8 cellular contexts compared by ENCODE assay signal in genomic region chr18:63237911-63238710, GRCh38.
DNase-seq lines count a peak whose midpoint lies in the region; ATAC-seq lines count a peak whose summit lies in the region.

No MANE protein-coding gene starts in this region.

- H4K20me1 ChIP-seq in Karpas-422 (ENCODE audit: insufficient read depth, low read depth, low read length): no peaks in the 10 kb centered on the region

- peaks cover 92% of the 10 kb centered on the region for H3K79me2 ChIP-seq in Karpas-422 (ENCODE audit: low read length)

- ATAC-seq in stimulated activated effector memory CD8-positive, alpha-beta T cell treated with anti-CD3 and anti-CD28 coated beads, Interleukin-12 subunit alpha, Interleukin-12 subunit beta, amount 100 ng/mL, for 72 hours: no peak
- no peak for ATAC-seq in stimulated activated naive CD8-positive, alpha-beta T cell treated with anti-CD3 and anti-CD28 coated beads, Interleukin-15, amount 100 ng/mL, for 72 hours

- in situ Hi-C loops in T47D (cut with HindIII; ENCODE audit: low pct_unique_long_range_greater_than_20kb, low sequenced_read_pairs): no loop called here

- H3K9ac ChIP-seq in Karpas-422 (ENCODE audit: low read length): no peak overlapping the region

- no peak overlapping the region for H3K4me2 ChIP-seq in Karpas-422 (ENCODE audit: low read depth, low read length, poor library complexity, severe bottlenecking)

- peak overlapping the region; percentile 82 for H3K27ac Mint-ChIP-seq in stimulated activated effector memory CD8-positive, alpha-beta T cell treated with anti-CD3 and anti-CD28 coated beads, Interleukin-12 subunit alpha, Interleukin-12 subunit beta, amount 100 ng/mL, for 72 hours
- H3K27ac Mint-ChIP-seq in stimulated activated naive CD8-positive, alpha-beta T cell treated with anti-CD3 and anti-CD28 coated beads, Interleukin-15, amount 100 ng/mL, for 72 hours: no peak overlapping the region

- H3K4me1 Mint-ChIP-seq in stimulated activated effector memory CD8-positive, alpha-beta T cell treated with anti-CD3 and anti-CD28 coated beads, Interleukin-12 subunit alpha, Interleukin-12 subunit beta, amount 100 ng/mL, for 72 hours: peaks cover 63% of the 10 kb centered on the region
- H3K4me1 Mint-ChIP-seq in stimulated activated naive CD8-positive, alpha-beta T cell treated with anti-CD3 and anti-CD28 coated beads, Interleukin-15, amount 100 ng/mL, for 72 hours: peaks cover 78% of the 10 kb centered on the region

- peaks cover 94% of the 10 kb centered on the region for H3K36me3 Mint-ChIP-seq in stimulated activated effector memory CD8-positive, alpha-beta T cell treated with anti-CD3 and anti-CD28 coated beads, Interleukin-12 subunit alpha, Interleukin-12 subunit beta, amount 100 ng/mL, for 72 hours

- H3K27me3 ChIP-seq in Karpas-422 (ENCODE audit: low read length): no peaks in the 10 kb centered on the region

- H3K27me3 Mint-ChIP-seq in stimulated activated naive CD8-positive, alpha-beta T cell treated with anti-CD3 and anti-CD28 coated beads, Interleukin-15, amount 100 ng/mL, for 72 hours: no peaks in the 10 kb centered on the region

- peaks cover 5% of the 10 kb centered on the region for H3K4me1 ChIP-seq in Karpas-422 (ENCODE audit: low read length)

- H3K4me3 ChIP-seq in Karpas-422 (ENCODE audit: low read length): no peak overlapping the region

- peak; percentile 82 for DNase-seq in HS-27A (ENCODE audit: low read depth)
- DNase-seq in T47D (ENCODE audit: low read depth in 1 of 2, low spot score in 1 of 2): peak; percentile 13 to 63
- peak; percentile 93 for DNase-seq in iris pigment epithelial cell (ENCODE audit: low read depth)
- DNase-seq in stimulated activated effector memory CD8-positive, alpha-beta T cell treated with anti-CD3 and anti-CD28 coated beads, Interleukin-12 subunit alpha, Interleukin-12 subunit beta, amount 100 ng/mL, for 72 hours (ENCODE audit: low spot score in 2 of 2): no peak
- DNase-seq in NCI-H748 treated with DMSO at 0.1 percent for 48 hours (lab: John Stamatoyannopoulos, UW): no peak
- no peak for DNase-seq in NCI-H2029 treated with DMSO at 0.1 percent for 48 hours (lab: John Stamatoyannopoulos, UW)
- no peak for DNase-seq in Karpas-422
- no peak for DNase-seq in stimulated activated naive CD8-positive, alpha-beta T cell treated with anti-CD3 and anti-CD28 coated beads, Interleukin-15, amount 100 ng/mL, for 72 hours

- no peaks in the 10 kb centered on the region for H3K9me2 ChIP-seq in Karpas-422 (replicated peaks; ENCODE audit: insufficient read depth, low read length)

- H3K27ac ChIP-seq in Karpas-422 (ENCODE audit: low read length): no peak overlapping the region

- no peak overlapping the region for H2AFZ ChIP-seq in Karpas-422 (ENCODE audit: low read length)

- no peaks in the 10 kb centered on the region for H3K9me3 Mint-ChIP-seq in stimulated activated effector memory CD8-positive, alpha-beta T cell treated with anti-CD3 and anti-CD28 coated beads, Interleukin-12 subunit alpha, Interleukin-12 subunit beta, amount 100 ng/mL, for 72 hours
- H3K9me3 Mint-ChIP-seq in stimulated activated naive CD8-positive, alpha-beta T cell treated with anti-CD3 and anti-CD28 coated beads, Interleukin-15, amount 100 ng/mL, for 72 hours: peaks cover 20 to 25% of the 10 kb centered on the region in 2 donors

- no peaks in the 10 kb centered on the region for H3K9me3 ChIP-seq in Karpas-422 (ENCODE audit: low read length)

- peaks cover 50% of the 10 kb centered on the region for H3K36me3 ChIP-seq in Karpas-422 (ENCODE audit: insufficient read depth, low read length)

- no peak overlapping the region for H3K4me3 Mint-ChIP-seq in stimulated activated effector memory CD8-positive, alpha-beta T cell treated with anti-CD3 and anti-CD28 coated beads, Interleukin-12 subunit alpha, Interleukin-12 subunit beta, amount 100 ng/mL, for 72 hours
- H3K4me3 Mint-ChIP-seq in stimulated activated naive CD8-positive, alpha-beta T cell treated with anti-CD3 and anti-CD28 coated beads, Interleukin-15, amount 100 ng/mL, for 72 hours: no peak overlapping the region

Comparison
In these comparisons a context has a peak if more than half of its experiments do, and no peak if none do; other contexts are left out.
1. DNase-seq: peak in HS-27A (single experiment), T47D (2 of 2) and iris pigment epithelial cell (single experiment); none in stimulated activated effector memory CD8-positive, alpha-beta T cell treated with anti-CD3 and anti-CD28 coated beads, Interleukin-12 subunit alpha, Interleukin-12 subunit beta, amount 100 ng/mL, for 72 hours (0 of 2), NCI-H748 treated with DMSO at 0.1 percent for 48 hours (single experiment), NCI-H2029 treated with DMSO at 0.1 percent for 48 hours (single experiment), Karpas-422 (single experiment) and stimulated activated naive CD8-positive, alpha-beta T cell treated with anti-CD3 and anti-CD28 coated beads, Interleukin-15, amount 100 ng/mL, for 72 hours (0 of 2).